1 cellular context compared by ENCODE assay signal in genomic region chr19:2634228-2634951, GRCh38.
TF ChIP-seq lines count a peak whose summit lies in the region.

No MANE protein-coding gene starts in this region.

TF ChIP-seq in SK-N-SH treated with all-trans-retinoic acid at 6 μM for 48 hours, 23 proteins besides CTCF, POLR2A, EP300 and RAD21 (continued from another document):
- TF ChIP-seq TSHZ2 (CRISPR knock-in tag; IDR thresholded peaks at IDR 0.05) (no peak), TCF4 (CRISPR knock-in tag; IDR thresholded peaks at IDR 0.05; ENCODE audit: borderline replicate concordance) (no peak), CSDC2 (CRISPR knock-in tag; IDR thresholded peaks at IDR 0.05) (no peak), ZNF565 (CRISPR knock-in tag; conservative IDR thresholded peaks at IDR 0.05; ENCODE audit: low read depth) (no peak), TOX (CRISPR knock-in tag; IDR thresholded peaks at IDR 0.05; ENCODE audit: borderline replicate concordance) (no peak), ARNTL (CRISPR knock-in tag; IDR thresholded peaks at IDR 0.05; ENCODE audit: borderline replicate concordance, low read depth) (no peak)
- TF ChIP-seq, protein P1, sequence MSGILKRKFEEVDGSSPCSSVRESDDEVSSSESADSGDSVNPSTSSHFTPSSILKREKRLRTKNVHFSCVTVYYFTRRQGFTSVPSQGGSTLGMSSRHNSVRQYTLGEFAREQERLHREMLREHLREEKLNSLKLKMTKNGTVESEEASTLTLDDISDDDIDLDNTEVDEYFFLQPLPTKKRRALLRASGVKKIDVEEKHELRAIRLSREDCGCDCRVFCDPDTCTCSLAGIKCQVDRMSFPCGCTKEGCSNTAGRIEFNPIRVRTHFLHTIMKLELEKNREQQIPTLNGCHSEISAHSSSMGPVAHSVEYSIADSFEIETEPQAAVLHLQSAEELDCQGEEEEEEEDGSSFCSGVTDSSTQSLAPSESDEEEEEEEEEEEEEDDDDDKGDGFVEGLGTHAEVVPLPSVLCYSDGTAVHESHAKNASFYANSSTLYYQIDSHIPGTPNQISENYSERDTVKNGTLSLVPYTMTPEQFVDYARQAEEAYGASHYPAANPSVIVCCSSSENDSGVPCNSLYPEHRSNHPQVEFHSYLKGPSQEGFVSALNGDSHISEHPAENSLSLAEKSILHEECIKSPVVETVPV (CRISPR knock-in tag; IDR thresholded peaks at IDR 0.05) = no peak
